ENCODE assay signal across 19 cellular contexts in the genomic region with DNA sequence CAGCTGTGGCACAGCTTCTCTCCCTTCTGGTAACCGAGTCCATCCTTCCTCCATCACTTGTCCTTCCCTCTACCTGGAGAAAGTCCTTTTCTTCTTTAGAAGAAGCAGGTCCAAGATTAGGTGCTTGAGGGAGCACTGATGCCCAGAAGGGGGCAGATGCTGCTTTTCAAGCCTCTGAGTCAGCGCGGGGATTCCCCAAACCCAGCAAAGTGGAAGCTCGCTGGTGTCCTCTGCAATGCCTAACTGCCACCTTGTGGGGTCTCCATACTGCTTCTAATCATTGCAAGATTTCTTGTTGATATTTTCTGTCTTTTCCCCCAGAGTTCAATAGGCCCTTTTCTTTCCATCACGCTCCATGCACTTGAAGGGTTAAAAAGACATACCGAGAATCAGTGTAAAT. TPM values are rescaled to one million over a fixed set of nuclear protein-coding genes. Genes with fewer than 3 reads are reported as not detected.
"Had no signal": no experiment of that assay in that cellular context is flagged by ENCODE, and none has a peak within 500 bp of the region (broad histone marks: within the 10 kb centered on the region; RNA-seq: fewer than 3 reads in every experiment).

No MANE protein-coding gene starts in this region.

RNA-seq across cellular contexts. Expression of a gene that starts 36.2 kb away (rescaled TPM):
- total RNA-seq: cerebellum; endothelial cell of umbilical vein; esophagus squamous epithelium; left lobe of liver; liver; lung microvascular endothelial cell; mesothelial cell of epicardium; mucosa of descending colon; natural killer cell treated with Interleukin-12 subunit alpha and Interleukin-12 subunit beta and Interleukin-15 and Interleukin-18, amount 100 ng/mL, for 72 hours; neural crest cell; osteoblast; prostate gland; right atrium auricular region; sciatic nerve; thoracic aorta; tibial nerve had no signal
- polyA plus RNA-seq: endothelial cell of umbilical vein, heart right ventricle, immature natural killer cell, keratinocyte, liver had no signal
